In the genomic region with DNA sequence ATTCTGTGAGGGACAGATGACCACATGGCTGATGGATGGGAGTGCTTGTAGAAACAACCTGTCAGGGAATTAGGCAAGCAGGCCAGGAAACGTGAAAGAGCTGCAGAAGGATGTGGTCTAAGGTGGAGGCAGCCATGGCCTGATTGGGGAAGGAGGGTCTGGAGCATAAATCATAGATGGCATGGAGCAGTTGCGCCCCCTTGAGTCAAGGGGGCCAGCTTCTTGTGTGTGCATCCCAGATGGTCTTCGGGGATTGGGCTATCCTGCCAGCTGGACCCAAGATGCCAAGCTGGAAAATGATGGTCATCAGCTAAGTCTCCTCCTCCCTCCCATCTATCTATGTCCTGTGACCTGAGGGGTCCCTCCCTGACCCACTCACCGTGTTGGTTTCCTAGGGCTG, we compare ENCODE assay signal across 1 cellular context.
A peak's percentile ranks its signal among the peaks of the same experiment; 100 is the strongest.
TF ChIP-seq lines count a peak whose summit lies in the region.

No MANE protein-coding gene starts in this region.

TF ChIP-seq in K562, 482 proteins besides CTCF, POLR2A, EP300 and RAD21 (continued from another document):
- TF ChIP-seq BRF1 (IDR thresholded peaks at IDR 0.05; ENCODE audit: borderline replicate concordance, extremely low read depth, insufficient read length), result no peak
- TF ChIP-seq ZSCAN29 (IDR thresholded peaks at IDR 0.05), result no peak
- TF ChIP-seq KLF6 (CRISPR knock-in tag; IDR thresholded peaks at IDR 0.05; ENCODE audit: borderline replicate concordance), result no peak
- TF ChIP-seq POLR2H (tag; IDR thresholded peaks at IDR 0.05; ENCODE audit: low read depth), result no peak
- TF ChIP-seq, protein P1, sequence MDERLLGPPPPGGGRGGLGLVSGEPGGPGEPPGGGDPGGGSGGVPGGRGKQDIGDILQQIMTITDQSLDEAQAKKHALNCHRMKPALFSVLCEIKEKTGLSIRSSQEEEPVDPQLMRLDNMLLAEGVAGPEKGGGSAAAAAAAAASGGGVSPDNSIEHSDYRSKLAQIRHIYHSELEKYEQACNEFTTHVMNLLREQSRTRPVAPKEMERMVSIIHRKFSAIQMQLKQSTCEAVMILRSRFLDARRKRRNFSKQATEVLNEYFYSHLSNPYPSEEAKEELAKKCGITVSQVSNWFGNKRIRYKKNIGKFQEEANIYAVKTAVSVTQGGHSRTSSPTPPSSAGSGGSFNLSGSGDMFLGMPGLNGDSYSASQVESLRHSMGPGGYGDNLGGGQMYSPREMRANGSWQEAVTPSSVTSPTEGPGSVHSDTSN (CRISPR knock-in tag; IDR thresholded peaks at IDR 0.05; ENCODE audit: low read depth), result no peak
- TF ChIP-seq, protein P1 (tag; conservative IDR thresholded peaks at IDR 0.05; ENCODE audit: low read depth), result peak; percentile 46; the same call in 1 of the 2 replicates
- peak; percentile 48; the same call in 1 of the 2 replicates for TF ChIP-seq SMC3 (conservative IDR thresholded peaks at IDR 0.05; ENCODE audit: insufficient read depth, low read depth, low read length)
- TF ChIP-seq, protein P2, sequence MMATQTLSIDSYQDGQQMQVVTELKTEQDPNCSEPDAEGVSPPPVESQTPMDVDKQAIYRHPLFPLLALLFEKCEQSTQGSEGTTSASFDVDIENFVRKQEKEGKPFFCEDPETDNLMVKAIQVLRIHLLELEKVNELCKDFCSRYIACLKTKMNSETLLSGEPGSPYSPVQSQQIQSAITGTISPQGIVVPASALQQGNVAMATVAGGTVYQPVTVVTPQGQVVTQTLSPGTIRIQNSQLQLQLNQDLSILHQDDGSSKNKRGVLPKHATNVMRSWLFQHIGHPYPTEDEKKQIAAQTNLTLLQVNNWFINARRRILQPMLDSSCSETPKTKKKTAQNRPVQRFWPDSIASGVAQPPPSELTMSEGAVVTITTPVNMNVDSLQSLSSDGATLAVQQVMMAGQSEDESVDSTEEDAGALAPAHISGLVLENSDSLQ (IDR thresholded peaks at IDR 0.05), result peak; percentile 43; the same call in 1 of the 2 replicates
- no peak for TF ChIP-seq ZNF699 (CRISPR knock-in tag; IDR thresholded peaks at IDR 0.05; ENCODE audit: insufficient replicate concordance)
- no peak for TF ChIP-seq NR3C1 (CRISPR knock-in tag; IDR thresholded peaks at IDR 0.05)
- TF ChIP-seq LCOR (CRISPR knock-in tag; IDR thresholded peaks at IDR 0.05), result no peak
- TF ChIP-seq ZNF76 (CRISPR knock-in tag; IDR thresholded peaks at IDR 0.05; ENCODE audit: borderline replicate concordance), result no peak
- TF ChIP-seq SMARCE1 (IDR thresholded peaks at IDR 0.05), result no peak
- TF ChIP-seq NUFIP1 (IDR thresholded peaks at IDR 0.05; ENCODE audit: partially characterized antibody), result no peak
- no peak for TF ChIP-seq PURB (CRISPR knock-in tag; IDR thresholded peaks at IDR 0.05; ENCODE audit: low read depth)
- TF ChIP-seq MEIS2 (IDR thresholded peaks at IDR 0.05; ENCODE audit: partially characterized antibody), result peak; percentile 77
- TF ChIP-seq, protein P3, sequence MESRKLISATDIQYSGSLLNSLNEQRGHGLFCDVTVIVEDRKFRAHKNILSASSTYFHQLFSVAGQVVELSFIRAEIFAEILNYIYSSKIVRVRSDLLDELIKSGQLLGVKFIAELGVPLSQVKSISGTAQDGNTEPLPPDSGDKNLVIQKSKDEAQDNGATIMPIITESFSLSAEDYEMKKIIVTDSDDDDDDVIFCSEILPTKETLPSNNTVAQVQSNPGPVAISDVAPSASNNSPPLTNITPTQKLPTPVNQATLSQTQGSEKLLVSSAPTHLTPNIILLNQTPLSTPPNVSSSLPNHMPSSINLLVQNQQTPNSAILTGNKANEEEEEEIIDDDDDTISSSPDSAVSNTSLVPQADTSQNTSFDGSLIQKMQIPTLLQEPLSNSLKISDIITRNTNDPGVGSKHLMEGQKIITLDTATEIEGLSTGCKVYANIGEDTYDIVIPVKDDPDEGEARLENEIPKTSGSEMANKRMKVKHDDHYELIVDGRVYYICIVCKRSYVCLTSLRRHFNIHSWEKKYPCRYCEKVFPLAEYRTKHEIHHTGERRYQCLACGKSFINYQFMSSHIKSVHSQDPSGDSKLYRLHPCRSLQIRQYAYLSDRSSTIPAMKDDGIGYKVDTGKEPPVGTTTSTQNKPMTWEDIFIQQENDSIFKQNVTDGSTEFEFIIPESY (CRISPR knock-in tag; IDR thresholded peaks at IDR 0.05), result no peak
- TF ChIP-seq EHMT2 (IDR thresholded peaks at IDR 0.05), result no peak
- no peak for TF ChIP-seq CEBPB (tag; IDR thresholded peaks at IDR 0.05)
